31 cellular contexts compared by ENCODE assay signal in the genomic region with DNA sequence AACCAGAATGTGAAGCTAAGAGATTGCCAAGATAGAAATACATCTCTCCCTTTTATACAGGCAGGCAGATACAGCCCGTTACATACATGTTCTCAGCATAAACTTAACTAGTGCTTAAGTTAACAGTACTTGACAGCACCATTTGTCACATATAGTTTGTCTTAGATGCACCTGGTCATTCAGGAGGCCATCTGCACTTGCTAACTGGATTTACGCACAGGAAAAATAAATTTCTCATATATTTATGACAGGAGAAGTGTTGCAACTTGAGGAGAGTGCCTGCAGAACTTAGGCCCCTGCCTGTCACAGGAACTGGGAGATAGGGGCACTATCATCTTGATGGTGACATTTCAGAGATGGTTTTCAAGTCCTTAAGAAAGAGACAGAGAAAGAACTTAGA.
"Had no signal": no experiment of that assay in that cellular context is flagged by ENCODE, and none has a peak within 500 bp of the region (broad histone marks: within the 10 kb centered on the region; RNA-seq: fewer than 3 reads in every experiment).

No MANE protein-coding gene starts in this region.

- H3K36me3 ChIP-seq: esophagus muscularis mucosa, gastrocnemius medialis, heart left ventricle had no signal

- H3K36me3 Mint-ChIP-seq: activated CD4-positive, alpha-beta memory T cell treated with anti-CD3 and anti-CD28 coated beads for 36 hours; activated naive CD4-positive, alpha-beta T cell treated with anti-CD3 and anti-CD28 coated beads, Interleukin-2, amount 10 ng/mL, durations not matched to agents 7 days and 5 days; activated naive CD8-positive, alpha-beta T cell had no signal

- H3K4me3 ChIP-seq: body of pancreas, esophagus muscularis mucosa, gastrocnemius medialis, heart left ventricle had no signal

- ATAC-seq: activated CD4-positive, alpha-beta T cell treated with anti-CD3 and anti-CD28 coated beads for 36 hours; activated T-cell treated with anti-CD3 and anti-CD28 coated beads, Interleukin-2, amount 50 U/mL, for 72 hours; body of pancreas; effector memory CD8-positive, alpha-beta T cell; gastrocnemius medialis; heart left ventricle; T-helper 17 cell had no signal

- H3K27ac ChIP-seq: body of pancreas, esophagus muscularis mucosa, foreskin keratinocyte, gastrocnemius medialis, heart left ventricle had no signal

- H3K9me3 ChIP-seq: body of pancreas, esophagus muscularis mucosa, gastrocnemius medialis had no signal

- DNase-seq: activated CD4-positive, alpha-beta memory T cell treated with anti-CD3 and anti-CD28 coated beads for 36 hours; activated CD4-positive, alpha-beta T cell treated with anti-CD3 and anti-CD28 coated beads for 36 hours; activated CD4-positive, alpha-beta T cell treated with anti-CD3 and anti-CD28 coated beads, Interleukin-2, amount 10 ng/mL, durations not matched to agents 24 days and 14 days; activated CD4-positive, CD25-positive, alpha-beta regulatory T cell; activated CD4-positive, CD25-positive, alpha-beta regulatory T cell treated with anti-CD3 and anti-CD28 coated beads, Interleukin-2, amount 50 U/mL, for 72 hours; activated CD8-positive, alpha-beta memory T cell treated with anti-CD3 and anti-CD28 coated beads, Interleukin-2, amount 50 U/mL, for 48 hours; activated gamma-delta T cell; activated naive CD4-positive, alpha-beta T cell; activated naive CD4-positive, alpha-beta T cell treated with anti-CD3 and anti-CD28 coated beads, Interleukin-2, amount 10 ng/mL, durations not matched to agents 7 days and 5 days; activated T-cell treated with anti-CD3 and anti-CD28 coated beads for 4 hours; activated T-cell treated with anti-CD3 and anti-CD28 coated beads, Interleukin-2, amount 50 U/mL, for 24 hours; activated T-cell treated with anti-CD3 and anti-CD28 coated beads, Interleukin-2, amount 50 U/mL, for 72 hours; amygdala; aorta; body of pancreas; caudate nucleus; cortex of kidney; dermis blood vessel endothelial cell; effector CD4-positive, alpha-beta T cell; effector memory CD8-positive, alpha-beta T cell; erythroblast; gastrocnemius medialis; glutamatergic neuron; heart left ventricle; T-helper 17 cell; T1000 had no signal

- H3K27me3 Mint-ChIP-seq: activated CD4-positive, alpha-beta memory T cell treated with anti-CD3 and anti-CD28 coated beads for 36 hours; activated CD4-positive, alpha-beta T cell treated with anti-CD3 and anti-CD28 coated beads for 36 hours; activated CD4-positive, alpha-beta T cell treated with anti-CD3 and anti-CD28 coated beads, Interleukin-2, amount 10 ng/mL, durations not matched to agents 24 days and 14 days; activated naive CD4-positive, alpha-beta T cell treated with anti-CD3 and anti-CD28 coated beads, Interleukin-2, amount 10 ng/mL, durations not matched to agents 7 days and 5 days; activated naive CD8-positive, alpha-beta T cell; activated T-cell treated with anti-CD3 and anti-CD28 coated beads, Interleukin-2, amount 50 U/mL, for 24 hours; effector memory CD8-positive, alpha-beta T cell; T-helper 17 cell had no signal

- H3K4me3 Mint-ChIP-seq: activated CD4-positive, alpha-beta memory T cell treated with anti-CD3 and anti-CD28 coated beads for 36 hours; activated CD4-positive, alpha-beta T cell treated with anti-CD3 and anti-CD28 coated beads for 36 hours; activated CD4-positive, alpha-beta T cell treated with anti-CD3 and anti-CD28 coated beads, Interleukin-2, amount 10 ng/mL, durations not matched to agents 24 days and 14 days; activated naive CD4-positive, alpha-beta T cell treated with anti-CD3 and anti-CD28 coated beads, Interleukin-2, amount 10 ng/mL, durations not matched to agents 7 days and 5 days; activated naive CD8-positive, alpha-beta T cell; activated T-cell treated with anti-CD3 and anti-CD28 coated beads, Interleukin-2, amount 50 U/mL, for 24 hours; activated T-cell treated with anti-CD3 and anti-CD28 coated beads, Interleukin-2, amount 50 U/mL, for 72 hours; effector memory CD8-positive, alpha-beta T cell; T-helper 17 cell; T-helper 2 cell treated with Interferon-gamma antibody and Interleukin-4, amounts not matched to agents 5 μg/mL and 100 μg/mL, for 36 hours had no signal

- FAIRE-seq: colon had no signal

- H3K27me3 ChIP-seq: body of pancreas, esophagus muscularis mucosa, foreskin keratinocyte, gastrocnemius medialis, heart left ventricle had no signal

- H3K4me1 ChIP-seq: body of pancreas, esophagus muscularis mucosa, foreskin keratinocyte, gastrocnemius medialis, heart left ventricle had no signal

- H3K4me1 Mint-ChIP-seq: activated CD4-positive, alpha-beta T cell treated with anti-CD3 and anti-CD28 coated beads for 36 hours; activated CD4-positive, alpha-beta T cell treated with anti-CD3 and anti-CD28 coated beads, Interleukin-2, amount 10 ng/mL, durations not matched to agents 24 days and 14 days; activated naive CD4-positive, alpha-beta T cell treated with anti-CD3 and anti-CD28 coated beads, Interleukin-2, amount 10 ng/mL, durations not matched to agents 7 days and 5 days; T-helper 17 cell had no signal

- H3K27ac Mint-ChIP-seq: activated CD4-positive, alpha-beta memory T cell treated with anti-CD3 and anti-CD28 coated beads for 36 hours; activated CD4-positive, alpha-beta T cell treated with anti-CD3 and anti-CD28 coated beads for 36 hours; activated CD4-positive, alpha-beta T cell treated with anti-CD3 and anti-CD28 coated beads, Interleukin-2, amount 10 ng/mL, durations not matched to agents 24 days and 14 days; activated naive CD4-positive, alpha-beta T cell treated with anti-CD3 and anti-CD28 coated beads, Interleukin-2, amount 10 ng/mL, durations not matched to agents 7 days and 5 days; activated naive CD8-positive, alpha-beta T cell; activated T-cell treated with anti-CD3 and anti-CD28 coated beads, Interleukin-2, amount 50 U/mL, for 24 hours; activated T-cell treated with anti-CD3 and anti-CD28 coated beads, Interleukin-2, amount 50 U/mL, for 72 hours; effector memory CD8-positive, alpha-beta T cell; T-helper 17 cell; T-helper 2 cell treated with Interferon-gamma antibody and Interleukin-4, amounts not matched to agents 5 μg/mL and 100 μg/mL, for 36 hours had no signal
